21 cellular contexts compared by ENCODE assay signal in genomic region chr5:157955541-157956172, GRCh38.
"Had no signal": no experiment of that assay in that cellular context is flagged by ENCODE, and none has a peak within 500 bp of the region (broad histone marks: within the 10 kb centered on the region; RNA-seq: fewer than 3 reads in every experiment).

No MANE protein-coding gene starts in this region.

- ATAC-seq: effector memory CD8-positive, alpha-beta T cell; heart right ventricle; left ventricle myocardium superior; natural killer cell treated with Interleukin-12 subunit alpha and Interleukin-12 subunit beta and Interleukin-15 and Interleukin-18, amount 100 ng/mL, for 72 hours had no signal

- H3K27ac Mint-ChIP-seq: activated naive CD4-positive, alpha-beta T cell treated with anti-CD3 and anti-CD28 coated beads, Interleukin-2, amount 50 U/mL, for 72 hours; activated T-helper 17 cell treated with anti-CD3 and anti-CD28 coated beads, Interleukin-2, amount 50 U/mL, for 72 hours; effector memory CD8-positive, alpha-beta T cell; natural killer cell treated with Interleukin-12 subunit alpha and Interleukin-12 subunit beta and Interleukin-15 and Interleukin-18, amount 100 ng/mL, for 72 hours; type B pancreatic cell had no signal

- DNase-seq: activated CD4-positive, alpha-beta T cell treated with anti-CD3 and anti-CD28 coated beads for 1 hour; activated T-cell treated with anti-CD3 and anti-CD28 coated beads, Interleukin-2, amount 50 U/mL, for 1 hour; brain microvascular endothelial cell; colonic mucosa; dorsolateral prefrontal cortex; effector memory CD8-positive, alpha-beta T cell; heart right ventricle; kidney; left ventricle myocardium superior; stimulated activated CD4-positive, alpha-beta T cell treated with anti-CD3 and anti-CD28 coated beads, Interleukin-4, amount 100 ng/mL, for 24 hours; stimulated activated naive CD4-positive, alpha-beta T cell treated with Interleukin-2 at 50 U/mL for 16 hours; WERI-Rb-1 had no signal

- H3K9me3 Mint-ChIP-seq: activated naive CD4-positive, alpha-beta T cell treated with anti-CD3 and anti-CD28 coated beads, Interleukin-2, amount 50 U/mL, for 72 hours; central memory CD8-positive, alpha-beta T cell; effector memory CD8-positive, alpha-beta T cell; natural killer cell treated with Interleukin-12 subunit alpha and Interleukin-12 subunit beta and Interleukin-15 and Interleukin-18, amount 100 ng/mL, for 72 hours; type B pancreatic cell had no signal

- H3K9me3 ChIP-seq: ascending aorta, colonic mucosa, prostate gland, thoracic aorta had no signal

- H3K4me3 ChIP-seq: ascending aorta, colonic mucosa, dorsolateral prefrontal cortex, heart right ventricle, prostate gland, right atrium auricular region, thoracic aorta had no signal

- H3K36me3 ChIP-seq: ascending aorta, brain microvascular endothelial cell, colonic mucosa, heart right ventricle, prostate gland, right atrium auricular region, thoracic aorta, WERI-Rb-1 had no signal

- H3K4me1 ChIP-seq: ascending aorta, colonic mucosa, heart right ventricle, prostate gland, right atrium auricular region had no signal

- H3K36me3 Mint-ChIP-seq: activated naive CD4-positive, alpha-beta T cell treated with anti-CD3 and anti-CD28 coated beads, Interleukin-2, amount 50 U/mL, for 72 hours; natural killer cell treated with Interleukin-12 subunit alpha and Interleukin-12 subunit beta and Interleukin-15 and Interleukin-18, amount 100 ng/mL, for 72 hours; type B pancreatic cell had no signal

- H3K27ac ChIP-seq: ascending aorta, brain microvascular endothelial cell, colonic mucosa, dorsolateral prefrontal cortex, heart right ventricle, prostate gland, right atrium auricular region, thoracic aorta, WERI-Rb-1 had no signal

- H3K4me3 Mint-ChIP-seq: activated T-helper 17 cell treated with anti-CD3 and anti-CD28 coated beads, Interleukin-2, amount 50 U/mL, for 72 hours; central memory CD8-positive, alpha-beta T cell; effector memory CD8-positive, alpha-beta T cell; natural killer cell treated with Interleukin-12 subunit alpha and Interleukin-12 subunit beta and Interleukin-15 and Interleukin-18, amount 100 ng/mL, for 72 hours; type B pancreatic cell had no signal

- H3K4me1 Mint-ChIP-seq: central memory CD8-positive, alpha-beta T cell had no signal

- H3K27me3 ChIP-seq: ascending aorta, brain microvascular endothelial cell, colonic mucosa, right atrium auricular region had no signal

- H3K27me3 Mint-ChIP-seq: type B pancreatic cell had no signal
